ENCODE assay signal across 18 cellular contexts in the genomic region with DNA sequence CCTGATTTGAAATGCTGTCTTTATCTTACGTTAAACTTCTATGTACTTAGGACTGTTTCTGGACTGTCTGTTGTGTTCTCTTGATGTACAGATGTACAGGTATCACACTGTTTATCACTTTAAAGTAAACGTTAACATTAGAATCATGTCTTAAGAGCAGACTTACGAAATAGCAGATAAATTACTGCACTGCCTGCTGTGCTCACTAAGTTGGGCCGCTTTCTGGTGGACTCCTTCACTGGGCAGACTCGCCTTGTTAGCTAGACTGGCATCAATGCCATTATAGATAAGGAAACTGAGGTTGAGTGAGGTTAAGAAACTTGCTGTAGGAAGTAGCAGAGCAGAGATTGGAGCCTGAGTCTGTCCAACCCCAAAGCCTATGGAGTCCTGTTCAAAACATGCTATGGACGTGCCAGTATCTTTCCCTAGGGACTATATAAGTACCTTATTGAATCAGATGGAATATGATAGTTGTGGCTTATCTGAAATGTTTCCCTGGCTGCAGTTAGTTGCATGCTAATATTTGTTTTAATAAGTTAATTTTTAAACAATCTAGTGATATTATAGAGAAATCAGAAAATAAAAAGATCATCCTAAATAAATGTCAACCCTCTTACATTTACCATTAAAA.
"Had no signal": no experiment of that assay in that cellular context is flagged by ENCODE, and none has a peak within 500 bp of the region (broad histone marks: within the 10 kb centered on the region; RNA-seq: fewer than 3 reads in every experiment).

No MANE protein-coding gene starts in this region.

- H3K27me3 ChIP-seq: esophagus muscularis mucosa, stomach, vagina had no signal

- H3K4me1 Mint-ChIP-seq: stimulated activated effector memory CD8-positive, alpha-beta T cell treated with anti-CD3 and anti-CD28 coated beads, Interleukin-12 subunit alpha, Interleukin-12 subunit beta, amount 100 ng/mL, for 72 hours had no signal

- H3K4me3 Mint-ChIP-seq: activated B cell treated with CpG ODN at 0.5 μM for 24 hours; activated naive CD8-positive, alpha-beta T cell; dendritic cell treated with granulocyte-macrophage colony-stimulating factor and Interleukin-4, amounts not matched to agents 40 ng/mL and 50 ng/mL, for 4 days; neural crest cell; stimulated activated effector memory CD8-positive, alpha-beta T cell treated with anti-CD3 and anti-CD28 coated beads, Interleukin-12 subunit alpha, Interleukin-12 subunit beta, amount 100 ng/mL, for 72 hours; T-helper 2 cell treated with Interferon-gamma antibody and Interleukin-4, amounts not matched to agents 5 μg/mL and 100 μg/mL, for 36 hours had no signal

- DNase-seq: activated B cell treated with CpG ODN at 0.5 μM for 24 hours; activated CD4-positive, alpha-beta T cell treated with anti-CD3 and anti-CD28 coated beads for 4 hours; amniotic stem cell; effector CD8-positive, alpha-beta T cell; hippocampal formation; left colon; stimulated activated CD4-positive, alpha-beta T cell treated with anti-CD3 and anti-CD28 coated beads, Interleukin-4, amount 100 ng/mL, for 24 hours; stomach; trophoblast cell had no signal

- H3K27ac ChIP-seq: esophagus muscularis mucosa, vagina had no signal

- H3K36me3 Mint-ChIP-seq: activated naive CD8-positive, alpha-beta T cell; stimulated activated effector memory CD8-positive, alpha-beta T cell treated with anti-CD3 and anti-CD28 coated beads, Interleukin-12 subunit alpha, Interleukin-12 subunit beta, amount 100 ng/mL, for 72 hours had no signal

- ATAC-seq: left colon; sciatic nerve; stimulated activated effector memory CD8-positive, alpha-beta T cell treated with anti-CD3 and anti-CD28 coated beads, Interleukin-12 subunit alpha, Interleukin-12 subunit beta, amount 100 ng/mL, for 72 hours had no signal

- H3K9me3 ChIP-seq: esophagus muscularis mucosa, vagina had no signal

- H3K36me3 ChIP-seq: esophagus muscularis mucosa, stomach had no signal

- H3K9me3 Mint-ChIP-seq: dendritic cell treated with granulocyte-macrophage colony-stimulating factor and Interleukin-4, amounts not matched to agents 40 ng/mL and 50 ng/mL, for 4 days; stimulated activated effector memory CD8-positive, alpha-beta T cell treated with anti-CD3 and anti-CD28 coated beads, Interleukin-12 subunit alpha, Interleukin-12 subunit beta, amount 100 ng/mL, for 72 hours had no signal

- H3K27me3 Mint-ChIP-seq: activated B cell treated with CpG ODN at 0.5 μM for 24 hours; activated naive CD8-positive, alpha-beta T cell; dendritic cell treated with granulocyte-macrophage colony-stimulating factor and Interleukin-4, amounts not matched to agents 40 ng/mL and 50 ng/mL, for 4 days had no signal

- FAIRE-seq: endothelial cell of umbilical vein had no signal

- H3K4me3 ChIP-seq: esophagus muscularis mucosa, stomach, vagina had no signal

- H3K27ac Mint-ChIP-seq: activated B cell treated with CpG ODN at 0.5 μM for 24 hours; activated naive CD8-positive, alpha-beta T cell; dendritic cell treated with granulocyte-macrophage colony-stimulating factor and Interleukin-4, amounts not matched to agents 40 ng/mL and 50 ng/mL, for 4 days; stimulated activated effector memory CD8-positive, alpha-beta T cell treated with anti-CD3 and anti-CD28 coated beads, Interleukin-12 subunit alpha, Interleukin-12 subunit beta, amount 100 ng/mL, for 72 hours; T-helper 2 cell treated with Interferon-gamma antibody and Interleukin-4, amounts not matched to agents 5 μg/mL and 100 μg/mL, for 36 hours had no signal
